In the genomic region with DNA sequence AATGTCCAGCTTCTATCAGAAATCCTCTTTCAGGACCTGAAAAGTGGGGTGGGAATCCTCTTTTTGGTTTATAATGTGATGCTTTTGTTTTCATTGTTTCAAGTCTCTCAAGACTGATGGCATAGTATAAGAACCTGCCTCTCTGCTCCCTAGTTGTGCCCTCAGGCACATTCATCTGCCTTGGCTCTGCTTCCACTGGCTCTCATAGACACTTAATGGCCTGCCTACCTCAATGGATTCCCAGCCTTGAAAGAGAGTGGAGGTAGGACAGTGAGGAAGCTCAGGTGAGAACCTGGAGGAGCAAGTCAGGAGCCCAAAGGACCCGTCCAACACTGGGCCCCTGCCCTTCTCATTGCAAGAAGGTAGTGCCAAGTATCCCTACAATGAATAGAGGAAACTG, we compare ENCODE assay signal across 25 cellular contexts.
"Had no signal": no experiment of that assay in that cellular context is flagged by ENCODE, and none has a peak within 500 bp of the region (broad histone marks: within the 10 kb centered on the region; RNA-seq: fewer than 3 reads in every experiment).

No MANE protein-coding gene starts in this region.

- ATAC-seq: left colon; left ventricle myocardium superior; psoas muscle; sciatic nerve; stimulated activated memory B cell treated with anti-CD40 and anti-IgM and Interleukin-4, amounts not matched to agents 10 μg/mL and 1 μg/mL and 100 μg/mL, for 72 hours; stimulated activated naive CD8-positive, alpha-beta T cell treated with anti-CD3 and anti-CD28 coated beads, Interleukin-15, amount 100 ng/mL, for 72 hours had no signal

- H3K36me3 Mint-ChIP-seq: naive B cell; stimulated activated memory B cell treated with anti-CD40 and anti-IgM and Interleukin-4, amounts not matched to agents 10 μg/mL and 1 μg/mL and 100 μg/mL, for 72 hours had no signal

- H3K27ac ChIP-seq: hepatocyte, parathyroid adenoma, psoas muscle, spleen, upper lobe of left lung, uterus had no signal

- H3K4me3 ChIP-seq: hepatocyte, lung, psoas muscle, spleen, tibial artery, upper lobe of left lung, uterus had no signal

- H3K27ac Mint-ChIP-seq: endodermal cell; naive B cell; nephron; stimulated activated memory B cell treated with anti-CD40 and anti-IgM and Interleukin-4, amounts not matched to agents 10 μg/mL and 1 μg/mL and 100 μg/mL, for 72 hours; stimulated activated naive CD8-positive, alpha-beta T cell treated with anti-CD3 and anti-CD28 coated beads, Interleukin-15, amount 100 ng/mL, for 72 hours had no signal

- H3K4me3 Mint-ChIP-seq: endodermal cell; naive B cell; nephron; stimulated activated memory B cell treated with anti-CD40 and anti-IgM and Interleukin-4, amounts not matched to agents 10 μg/mL and 1 μg/mL and 100 μg/mL, for 72 hours; stimulated activated naive CD8-positive, alpha-beta T cell treated with anti-CD3 and anti-CD28 coated beads, Interleukin-15, amount 100 ng/mL, for 72 hours had no signal

- H3K4me1 ChIP-seq: parathyroid adenoma, psoas muscle, uterus had no signal

- DNase-seq: dermis blood vessel endothelial cell; effector CD4-positive, alpha-beta T cell; endodermal cell; foreskin melanocyte; head of caudate nucleus; left colon; left ventricle myocardium superior; mesenchymal stem cell; naive B cell; psoas muscle; retina; spleen; stimulated activated CD4-positive, alpha-beta T cell treated with anti-CD3 and anti-CD28 coated beads, Interleukin-15, amount 100 ng/mL, for 24 hours; stimulated activated CD4-positive, alpha-beta T cell treated with anti-CD3 and anti-CD28 coated beads, Interleukin-1b, Interleukin-23, amount 100 ng/mL, for 48 hours; stimulated activated CD4-positive, alpha-beta T cell treated with anti-CD3 and anti-CD28 coated beads, Interleukin-4, amount 100 ng/mL, for 24 hours; stimulated activated naive CD8-positive, alpha-beta T cell treated with anti-CD3 and anti-CD28 coated beads, Interleukin-15, amount 100 ng/mL, for 72 hours; tibial artery; upper lobe of left lung; uterus had no signal

- H3K79me2 ChIP-seq: hepatocyte, parathyroid adenoma had no signal

- H3K9ac ChIP-seq: parathyroid adenoma had no signal

- H3K9me3 Mint-ChIP-seq: endodermal cell; naive B cell; stimulated activated memory B cell treated with anti-CD40 and anti-IgM and Interleukin-4, amounts not matched to agents 10 μg/mL and 1 μg/mL and 100 μg/mL, for 72 hours; stimulated activated naive CD8-positive, alpha-beta T cell treated with anti-CD3 and anti-CD28 coated beads, Interleukin-15, amount 100 ng/mL, for 72 hours had no signal

- H3K36me3 ChIP-seq: spleen, tibial artery, upper lobe of left lung, uterus had no signal

- H2AFZ ChIP-seq: hepatocyte, parathyroid adenoma had no signal

- H3K27me3 ChIP-seq: tibial artery, uterus had no signal

- H3K4me2 ChIP-seq: hepatocyte had no signal

- H3K4me1 Mint-ChIP-seq: endodermal cell; stimulated activated naive CD8-positive, alpha-beta T cell treated with anti-CD3 and anti-CD28 coated beads, Interleukin-15, amount 100 ng/mL, for 72 hours had no signal

- H3K9me3 ChIP-seq: psoas muscle, spleen, tibial artery, upper lobe of left lung, uterus had no signal
